ENCODE assay signal across 10 cellular contexts in the genomic region with DNA sequence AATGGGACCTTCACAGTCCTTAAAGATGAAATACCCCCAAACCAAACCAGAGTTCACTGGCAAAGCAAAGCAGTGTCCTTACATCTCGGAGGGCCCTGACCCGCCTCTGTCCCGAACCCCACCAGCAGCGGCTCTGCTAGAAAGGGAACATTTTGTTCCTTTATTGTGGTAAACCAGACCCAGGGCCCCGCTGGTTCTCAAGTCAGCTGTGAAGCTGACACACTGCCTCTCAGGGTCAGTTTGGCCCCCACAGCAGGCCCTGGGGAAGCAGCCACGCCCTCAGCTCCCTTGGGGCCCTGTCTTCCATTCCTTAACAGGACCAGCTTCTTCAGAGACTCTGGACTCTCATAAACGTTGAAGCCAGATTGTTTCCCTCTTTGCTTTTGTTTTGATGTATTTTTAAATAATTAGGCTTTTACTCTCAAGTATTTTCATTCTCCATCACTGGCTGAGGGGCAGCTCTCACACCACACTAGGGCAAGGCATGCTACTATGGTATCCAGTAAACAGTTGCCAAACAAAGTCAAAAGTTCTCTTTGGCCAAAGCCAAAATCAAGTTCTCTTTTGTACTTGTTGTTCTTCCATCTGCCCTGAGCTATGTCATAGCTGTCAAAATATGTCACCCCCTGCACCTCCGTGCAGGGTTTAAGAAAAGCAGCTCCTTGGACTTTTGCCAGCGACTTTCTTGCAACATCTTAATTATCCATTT.
DNase-seq lines count a peak whose midpoint lies in the region; ATAC-seq and TF ChIP-seq lines count a peak whose summit lies in the region.
"Had no signal": no experiment of that assay in that cellular context is flagged by ENCODE, and none has a peak within 500 bp of the region (broad histone marks: within the 10 kb centered on the region; RNA-seq: fewer than 3 reads in every experiment).

No MANE protein-coding gene starts in this region.

- H3K9me3 Mint-ChIP-seq in activated B cell treated with CpG ODN at 0.5 μM for 24 hours, result no peaks in the 10 kb centered on the region
- H3K9me3 Mint-ChIP-seq in CD8-positive, alpha-beta T cell, result no peaks in the 10 kb centered on the region
- H3K9me3 Mint-ChIP-seq in activated CD4-positive, alpha-beta memory T cell treated with anti-CD3 and anti-CD28 coated beads for 36 hours, result no peaks in the 10 kb centered on the region

- CTCF ChIA-PET in activated B cell treated with CpG ODN at 0.5 μM for 24 hours (lab: Charles Lee), result no interaction called here
- CTCF ChIA-PET in CD8-positive, alpha-beta T cell (lab: Charles Lee), result interaction anchor here (0.6 kb wide), 1 partner anchor 399 kb away, joined by 3 read pairs; no protein-coding TSS in a partner anchor
- CTCF ChIA-PET in activated CD4-positive, alpha-beta memory T cell treated with anti-CD3 and anti-CD28 coated beads for 36 hours (lab: Charles Lee), result interaction anchor here (1.4 kb wide), 1 partner anchor 8 kb away, joined by 4 read pairs; no protein-coding TSS in a partner anchor

- peak overlapping the region; percentile 16 for H3K27ac ChIP-seq in psoas muscle
- no peak overlapping the region for H3K27ac ChIP-seq in CD8-positive, alpha-beta T cell (ENCODE audit: low read depth, low read length)
- H3K27ac ChIP-seq: foreskin keratinocyte had no signal

- DNase-seq in EH (ENCODE audit: low read depth) (peak; percentile 63), activated B cell treated with CpG ODN at 0.5 μM for 24 hours (no peak), left ventricle myocardium superior (peak; percentile 87), psoas muscle (peak; percentile 75 to 91), COLO668 (lab: John Stamatoyannopoulos, UW; ENCODE audit: unreplicated experiment) (no peak)
- no peak for DNase-seq in CD8-positive, alpha-beta T cell
- no peak for DNase-seq in activated CD4-positive, alpha-beta memory T cell treated with anti-CD3 and anti-CD28 coated beads for 36 hours
- DNase-seq: foreskin keratinocyte; stimulated activated CD4-positive, alpha-beta T cell treated with anti-CD3 and anti-CD28 coated beads, Interleukin-1b, Interleukin-23, amount 100 ng/mL, for 48 hours had no signal

- H3K27me3 ChIP-seq in psoas muscle (ENCODE audit: insufficient read depth in 3 of 3, low read length in 2 of 3), result no peaks in the 10 kb centered on the region
- no peaks in the 10 kb centered on the region for H3K27me3 ChIP-seq in CD8-positive, alpha-beta T cell (ENCODE audit: insufficient read depth, low read length)
- H3K27me3 ChIP-seq: foreskin keratinocyte had no signal

- POLR2A ChIA-PET in activated B cell treated with CpG ODN at 0.5 μM for 24 hours (lab: Charles Lee), result interaction anchor here (0.6 kb wide), 2 partner anchors 8 to 67 kb away, joined by 3 to 4 read pairs; no protein-coding TSS in a partner anchor
- POLR2A ChIA-PET in CD8-positive, alpha-beta T cell (lab: Charles Lee), result no interaction called here
- POLR2A ChIA-PET in activated CD4-positive, alpha-beta memory T cell treated with anti-CD3 and anti-CD28 coated beads for 36 hours (lab: Charles Lee), result no interaction called here

- H3K4me1 Mint-ChIP-seq in activated B cell treated with CpG ODN at 0.5 μM for 24 hours, result peaks cover 74% of the 10 kb centered on the region
- H3K4me1 Mint-ChIP-seq in CD8-positive, alpha-beta T cell (ENCODE audit: low read depth), result no peaks in the 10 kb centered on the region
- no peaks in the 10 kb centered on the region for H3K4me1 Mint-ChIP-seq in activated CD4-positive, alpha-beta memory T cell treated with anti-CD3 and anti-CD28 coated beads for 36 hours (ENCODE audit: low read depth)

- 28 to 44% (median 31%) methylated on average over 9 of the region's 9 CpGs for WGBS in psoas muscle, 3 donors

- TF ChIP-seq CTCF in activated B cell treated with CpG ODN at 0.5 μM for 24 hours (IDR thresholded peaks at IDR 0.05), result no peak
- TF ChIP-seq CTCF in psoas muscle (IDR thresholded peaks at IDR 0.05), result no peak
- no peak for TF ChIP-seq CTCF in CD8-positive, alpha-beta T cell (IDR thresholded peaks at IDR 0.05)

- no peaks in the 10 kb centered on the region for H3K9me3 ChIP-seq in psoas muscle
- no peaks in the 10 kb centered on the region for H3K9me3 ChIP-seq in CD8-positive, alpha-beta T cell (ENCODE audit: low read length)

- ATAC-seq in activated B cell treated with CpG ODN at 0.5 μM for 24 hours (ENCODE audit: low read depth) (peak; percentile 45), left ventricle myocardium superior (peak; percentile 88), psoas muscle (peak; percentile 19 to 85 (median 74)), HG02798 (IDR thresholded peaks at IDR 0.05; ENCODE audit: poor library complexity, unreplicated experiment) (no peak)
- no peak for ATAC-seq in CD8-positive, alpha-beta T cell
- ATAC-seq: foreskin keratinocyte had no signal

- intact Hi-C loops in activated B cell treated with CpG ODN at 0.5 μM for 24 hours (cut with micrococcal nuclease), result no loop called here
- intact Hi-C loops in left ventricle myocardium superior (cut with micrococcal nuclease), result no loop called here
- intact Hi-C loops in psoas muscle (cut with DNase I), result no loop called here
- intact Hi-C loops in CD8-positive, alpha-beta T cell (cut with DNase I, micrococcal nuclease), result no loop called here
- intact Hi-C loops in activated CD4-positive, alpha-beta memory T cell treated with anti-CD3 and anti-CD28 coated beads for 36 hours (cut with micrococcal nuclease), result no loop called here

- H3K36me3 Mint-ChIP-seq in activated B cell treated with CpG ODN at 0.5 μM for 24 hours (ENCODE audit: low read depth), result no peaks in the 10 kb centered on the region
- H3K36me3 Mint-ChIP-seq in CD8-positive, alpha-beta T cell, result no peaks in the 10 kb centered on the region
- H3K36me3 Mint-ChIP-seq in activated CD4-positive, alpha-beta memory T cell treated with anti-CD3 and anti-CD28 coated beads for 36 hours, result no peaks in the 10 kb centered on the region

- H3K36me3 ChIP-seq in psoas muscle (ENCODE audit: insufficient read depth in 1 of 2, low read depth in 1 of 2), result no peaks in the 10 kb centered on the region
- no peaks in the 10 kb centered on the region for H3K36me3 ChIP-seq in CD8-positive, alpha-beta T cell (ENCODE audit: insufficient read depth, low read length)

- H3K4me3 Mint-ChIP-seq in activated B cell treated with CpG ODN at 0.5 μM for 24 hours, result peak overlapping the region; percentile 11
- H3K4me3 Mint-ChIP-seq in CD8-positive, alpha-beta T cell, result no peak overlapping the region
- H3K4me3 Mint-ChIP-seq in activated CD4-positive, alpha-beta memory T cell treated with anti-CD3 and anti-CD28 coated beads for 36 hours, result no peak overlapping the region

- no peak overlapping the region for H3K4me3 ChIP-seq in psoas muscle
- no peak overlapping the region for H3K4me3 ChIP-seq in CD8-positive, alpha-beta T cell (ENCODE audit: low read depth, low read length)

- no peaks in the 10 kb centered on the region for H3K27me3 Mint-ChIP-seq in activated B cell treated with CpG ODN at 0.5 μM for 24 hours
- H3K27me3 Mint-ChIP-seq in CD8-positive, alpha-beta T cell (ENCODE audit: low read depth), result no peaks in the 10 kb centered on the region
- H3K27me3 Mint-ChIP-seq in activated CD4-positive, alpha-beta memory T cell treated with anti-CD3 and anti-CD28 coated beads for 36 hours, result no peaks in the 10 kb centered on the region

- peak overlapping the region; percentile 78 for H3K27ac Mint-ChIP-seq in activated B cell treated with CpG ODN at 0.5 μM for 24 hours
- no peak overlapping the region for H3K27ac Mint-ChIP-seq in CD8-positive, alpha-beta T cell
- H3K27ac Mint-ChIP-seq in activated CD4-positive, alpha-beta memory T cell treated with anti-CD3 and anti-CD28 coated beads for 36 hours, result no peak overlapping the region

- peaks cover 7% of the 10 kb centered on the region for H3K4me1 ChIP-seq in psoas muscle
- no peaks in the 10 kb centered on the region for H3K4me1 ChIP-seq in CD8-positive, alpha-beta T cell (ENCODE audit: insufficient read depth, low read length)
- H3K4me1 ChIP-seq: foreskin keratinocyte had no signal

Comparison
In these comparisons a context has a peak if more than half of its experiments do, and no peak if none do; other contexts are left out.
1. DNase-seq: peak in EH (single experiment), left ventricle myocardium superior (single experiment) and psoas muscle (2 of 2); none in activated B cell treated with CpG ODN at 0.5 μM for 24 hours (single experiment), CD8-positive, alpha-beta T cell (0 of 7), COLO668 (single experiment) and activated CD4-positive, alpha-beta memory T cell treated with anti-CD3 and anti-CD28 coated beads for 36 hours (single experiment).
2. ATAC-seq: peak in activated B cell treated with CpG ODN at 0.5 μM for 24 hours (single experiment), left ventricle myocardium superior (single experiment) and psoas muscle (4 of 4); none in CD8-positive, alpha-beta T cell (single experiment) and HG02798 (single experiment).